Comparison of ENCODE assay signal across 28 cellular contexts in the genomic region with DNA sequence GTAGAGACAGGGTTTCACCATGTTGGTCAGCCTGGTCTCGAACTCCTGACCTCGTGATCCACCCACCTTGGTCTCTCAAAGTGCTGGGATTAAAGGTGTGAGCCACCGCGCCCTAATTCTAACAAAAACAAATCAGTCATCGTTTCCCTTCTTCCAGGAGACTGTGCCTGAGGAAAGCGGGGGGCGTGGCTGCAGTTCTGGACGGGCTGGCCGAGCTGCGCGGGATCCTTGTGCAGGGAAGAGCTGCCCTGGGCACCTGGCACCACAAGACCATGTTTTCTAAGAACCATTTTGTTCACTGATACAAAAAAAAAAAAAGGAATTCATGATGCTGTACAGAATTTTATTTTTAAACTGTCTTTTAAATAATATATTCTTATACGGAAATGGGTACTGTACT.
"Had no signal": no experiment of that assay in that cellular context is flagged by ENCODE, and none has a peak within 500 bp of the region (broad histone marks: within the 10 kb centered on the region; RNA-seq: fewer than 3 reads in every experiment).

No MANE protein-coding gene starts in this region.

- H3K36me3 Mint-ChIP-seq: stimulated activated effector memory CD8-positive, alpha-beta T cell treated with anti-CD3 and anti-CD28 coated beads, Interleukin-12 subunit alpha, Interleukin-12 subunit beta, amount 100 ng/mL, for 72 hours; stimulated activated memory B cell treated with anti-CD40 and anti-IgM and Interleukin-4, amounts not matched to agents 10 μg/mL and 1 μg/mL and 100 μg/mL, for 72 hours had no signal

- H3K27ac Mint-ChIP-seq: stimulated activated effector memory CD8-positive, alpha-beta T cell treated with anti-CD3 and anti-CD28 coated beads, Interleukin-12 subunit alpha, Interleukin-12 subunit beta, amount 100 ng/mL, for 72 hours; stimulated activated memory B cell treated with anti-CD40 and anti-IgM and Interleukin-4, amounts not matched to agents 10 μg/mL and 1 μg/mL and 100 μg/mL, for 72 hours; stimulated activated naive B cell treated with anti-CD40 and anti-IgM and Interleukin-4, amounts not matched to agents 10 μg/mL and 1 μg/mL and 100 μg/mL, for 72 hours; stimulated activated naive CD8-positive, alpha-beta T cell treated with anti-CD3 and anti-CD28 coated beads, Interleukin-15, Interleukin-2, amounts not matched to agents 100 ng/mL and 50 ng/mL, for 24 hours; type B pancreatic cell had no signal

- H3K36me3 ChIP-seq: thoracic aorta, upper lobe of right lung, uterus had no signal

- H3K9me3 Mint-ChIP-seq: stimulated activated effector memory CD8-positive, alpha-beta T cell treated with anti-CD3 and anti-CD28 coated beads, Interleukin-12 subunit alpha, Interleukin-12 subunit beta, amount 100 ng/mL, for 72 hours; stimulated activated memory B cell treated with anti-CD40 and anti-IgM and Interleukin-4, amounts not matched to agents 10 μg/mL and 1 μg/mL and 100 μg/mL, for 72 hours; stimulated activated naive B cell treated with anti-CD40 and anti-IgM and Interleukin-4, amounts not matched to agents 10 μg/mL and 1 μg/mL and 100 μg/mL, for 72 hours; stimulated activated naive CD8-positive, alpha-beta T cell treated with anti-CD3 and anti-CD28 coated beads, Interleukin-15, amount 100 ng/mL, for 72 hours; stimulated activated naive CD8-positive, alpha-beta T cell treated with anti-CD3 and anti-CD28 coated beads, Interleukin-15, Interleukin-2, amounts not matched to agents 100 ng/mL and 50 ng/mL, for 24 hours; type B pancreatic cell had no signal

- H3K27me3 ChIP-seq: testis, thyroid gland, upper lobe of left lung, uterus, vagina had no signal

- H3K9me3 ChIP-seq: stomach, suprapubic skin, testis, thoracic aorta, thyroid gland, tibial artery, tibial nerve, transverse colon, upper lobe of left lung, upper lobe of right lung, uterus, vagina had no signal

- H3K4me3 ChIP-seq: stomach, suprapubic skin, testis, thoracic aorta, thyroid gland, tibial artery, tibial nerve, transverse colon, upper lobe of left lung, upper lobe of right lung, uterus, vagina had no signal

- H3K27me3 Mint-ChIP-seq: stimulated activated naive CD8-positive, alpha-beta T cell treated with anti-CD3 and anti-CD28 coated beads, Interleukin-15, Interleukin-2, amounts not matched to agents 100 ng/mL and 50 ng/mL, for 24 hours had no signal

- ATAC-seq: stimulated activated effector memory CD8-positive, alpha-beta T cell treated with anti-CD3 and anti-CD28 coated beads, Interleukin-12 subunit alpha, Interleukin-12 subunit beta, amount 100 ng/mL, for 72 hours; stimulated activated memory B cell treated with anti-CD40 and anti-IgM and Interleukin-4, amounts not matched to agents 10 μg/mL and 1 μg/mL and 100 μg/mL, for 72 hours; stimulated activated naive B cell treated with anti-CD40 and anti-IgM and Interleukin-4, amounts not matched to agents 10 μg/mL and 1 μg/mL and 100 μg/mL, for 72 hours; stimulated activated naive CD8-positive, alpha-beta T cell treated with anti-CD3 and anti-CD28 coated beads, Interleukin-15, amount 100 ng/mL, for 72 hours; stimulated activated naive CD8-positive, alpha-beta T cell treated with anti-CD3 and anti-CD28 coated beads, Interleukin-15, Interleukin-2, amounts not matched to agents 100 U/mL and 50 U/mL, for 24 hours had no signal

- DNase-seq: stimulated activated CD4-positive, alpha-beta T cell treated with anti-CD3 and anti-CD28 coated beads, Interleukin-2, amount 100 ng/mL, for 48 hours; stimulated activated CD4-positive, alpha-beta T cell treated with anti-CD3 and anti-CD28 coated beads, Interleukin-4, amount 100 ng/mL, for 1 hour; stimulated activated CD4-positive, alpha-beta T cell treated with anti-CD3 and anti-CD28 coated beads, Interleukin-4, amount 100 ng/mL, for 24 hours; stimulated activated CD4-positive, alpha-beta T cell treated with anti-CD3 and anti-CD28 coated beads, Interleukin-4, amount 100 ng/mL, for 4 hours; stimulated activated CD8-positive, alpha-beta memory T cell treated with anti-CD3 and anti-CD28 coated beads, Interleukin-4, amount 100 ng/mL, for 48 hours; stimulated activated naive B cell treated with anti-CD40 and anti-IgM and Interleukin-4, amounts not matched to agents 10 μg/mL and 1 μg/mL and 100 μg/mL, for 72 hours; stimulated activated naive CD4-positive, alpha-beta T cell; stimulated activated naive CD4-positive, alpha-beta T cell treated with Interleukin-2 at 50 U/mL for 16 hours; stimulated activated naive CD8-positive, alpha-beta T cell treated with anti-CD3 and anti-CD28 coated beads, Interleukin-15, amount 100 ng/mL, for 72 hours; stimulated activated naive CD8-positive, alpha-beta T cell treated with anti-CD3 and anti-CD28 coated beads, Interleukin-15, Interleukin-2, amounts not matched to agents 100 U/mL and 50 U/mL, for 24 hours; stomach; substantia nigra; testis; thyroid gland; tibial artery; transverse colon; trophoblast cell; upper lobe of left lung; upper lobe of right lung; uterus had no signal

- H3K4me3 Mint-ChIP-seq: stimulated activated effector memory CD8-positive, alpha-beta T cell treated with anti-CD3 and anti-CD28 coated beads, Interleukin-12 subunit alpha, Interleukin-12 subunit beta, amount 100 ng/mL, for 72 hours; stimulated activated memory B cell treated with anti-CD40 and anti-IgM and Interleukin-4, amounts not matched to agents 10 μg/mL and 1 μg/mL and 100 μg/mL, for 72 hours; stimulated activated naive B cell treated with anti-CD40 and anti-IgM and Interleukin-4, amounts not matched to agents 10 μg/mL and 1 μg/mL and 100 μg/mL, for 72 hours; stimulated activated naive CD8-positive, alpha-beta T cell treated with anti-CD3 and anti-CD28 coated beads, Interleukin-15, amount 100 ng/mL, for 72 hours; stimulated activated naive CD8-positive, alpha-beta T cell treated with anti-CD3 and anti-CD28 coated beads, Interleukin-15, Interleukin-2, amounts not matched to agents 100 ng/mL and 50 ng/mL, for 24 hours; type B pancreatic cell had no signal

- H3K4me1 ChIP-seq: stomach, suprapubic skin, testis, tibial artery, tibial nerve, transverse colon, upper lobe of left lung, upper lobe of right lung, uterus, vagina had no signal

- H3K27ac ChIP-seq: stomach, suprapubic skin, testis, thoracic aorta, thyroid gland, tibial artery, tibial nerve, transverse colon, upper lobe of left lung, upper lobe of right lung, uterus, vagina had no signal
